2 cellular contexts compared by ENCODE assay signal in the genomic region with DNA sequence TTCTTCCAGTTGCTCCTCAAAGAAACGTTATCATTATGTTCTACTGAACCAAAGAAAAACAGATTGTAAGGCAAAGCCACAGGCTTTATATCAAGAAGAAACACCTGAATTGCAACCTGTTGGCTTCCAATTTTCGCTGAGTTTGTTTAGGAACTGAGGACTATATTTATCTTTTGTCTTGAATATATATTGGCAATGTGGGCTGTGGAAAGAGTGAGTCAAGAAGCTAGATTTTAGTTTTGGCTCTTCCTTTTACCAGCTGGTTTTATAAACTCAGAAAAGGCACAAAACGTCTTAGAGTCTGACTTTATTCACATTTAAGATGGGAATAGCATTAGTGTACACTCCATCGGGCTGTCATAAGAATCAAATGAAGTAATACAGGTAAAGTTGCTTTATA.
TF ChIP-seq lines count a peak whose summit lies in the region.

No MANE protein-coding gene starts in this region.

TF ChIP-seq in SK-N-SH, 30 proteins besides CTCF, POLR2A, EP300 and RAD21 (continued from another document):
- TF ChIP-seq, protein P1, sequence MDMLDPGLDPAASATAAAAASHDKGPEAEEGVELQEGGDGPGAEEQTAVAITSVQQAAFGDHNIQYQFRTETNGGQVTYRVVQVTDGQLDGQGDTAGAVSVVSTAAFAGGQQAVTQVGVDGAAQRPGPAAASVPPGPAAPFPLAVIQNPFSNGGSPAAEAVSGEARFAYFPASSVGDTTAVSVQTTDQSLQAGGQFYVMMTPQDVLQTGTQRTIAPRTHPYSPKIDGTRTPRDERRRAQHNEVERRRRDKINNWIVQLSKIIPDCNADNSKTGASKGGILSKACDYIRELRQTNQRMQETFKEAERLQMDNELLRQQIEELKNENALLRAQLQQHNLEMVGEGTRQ (IDR thresholded peaks at IDR 0.05; ENCODE audit: borderline replicate concordance, low read depth, low read length), result no peak
- no peak for TF ChIP-seq TEAD4 (IDR thresholded peaks at IDR 0.05; ENCODE audit: borderline replicate concordance, insufficient read depth)
- TF ChIP-seq FOXJ3 (CRISPR knock-in tag; IDR thresholded peaks at IDR 0.05), result no peak
- TF ChIP-seq NFIC (IDR thresholded peaks at IDR 0.05; ENCODE audit: borderline replicate concordance), result no peak
- TF ChIP-seq, protein P2, sequence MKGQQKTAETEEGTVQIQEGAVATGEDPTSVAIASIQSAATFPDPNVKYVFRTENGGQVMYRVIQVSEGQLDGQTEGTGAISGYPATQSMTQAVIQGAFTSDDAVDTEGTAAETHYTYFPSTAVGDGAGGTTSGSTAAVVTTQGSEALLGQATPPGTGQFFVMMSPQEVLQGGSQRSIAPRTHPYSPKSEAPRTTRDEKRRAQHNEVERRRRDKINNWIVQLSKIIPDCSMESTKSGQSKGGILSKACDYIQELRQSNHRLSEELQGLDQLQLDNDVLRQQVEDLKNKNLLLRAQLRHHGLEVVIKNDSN (IDR thresholded peaks at IDR 0.05; ENCODE audit: borderline replicate concordance, low read depth), result no peak

TF ChIP-seq in SK-N-SH treated with all-trans-retinoic acid at 6 μM for 48 hours, 23 proteins besides CTCF, POLR2A, EP300 and RAD21 (continued from another document):
- TF ChIP-seq, protein P3, sequence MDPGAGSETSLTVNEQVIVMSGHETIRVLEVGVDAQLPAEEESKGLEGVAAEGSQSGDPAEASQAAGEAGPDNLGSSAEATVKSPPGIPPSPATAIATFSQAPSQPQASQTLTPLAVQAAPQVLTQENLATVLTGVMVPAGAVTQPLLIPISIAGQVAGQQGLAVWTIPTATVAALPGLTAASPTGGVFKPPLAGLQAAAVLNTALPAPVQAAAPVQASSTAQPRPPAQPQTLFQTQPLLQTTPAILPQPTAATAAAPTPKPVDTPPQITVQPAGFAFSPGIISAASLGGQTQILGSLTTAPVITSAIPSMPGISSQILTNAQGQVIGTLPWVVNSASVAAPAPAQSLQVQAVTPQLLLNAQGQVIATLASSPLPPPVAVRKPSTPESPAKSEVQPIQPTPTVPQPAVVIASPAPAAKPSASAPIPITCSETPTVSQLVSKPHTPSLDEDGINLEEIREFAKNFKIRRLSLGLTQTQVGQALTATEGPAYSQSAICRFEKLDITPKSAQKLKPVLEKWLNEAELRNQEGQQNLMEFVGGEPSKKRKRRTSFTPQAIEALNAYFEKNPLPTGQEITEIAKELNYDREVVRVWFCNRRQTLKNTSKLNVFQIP (CRISPR knock-in tag; IDR thresholded peaks at IDR 0.05; ENCODE audit: borderline replicate concordance, low read depth), result no peak
- no peak for TF ChIP-seq GLIS3 (CRISPR knock-in tag; IDR thresholded peaks at IDR 0.05)
- TF ChIP-seq, protein P4, sequence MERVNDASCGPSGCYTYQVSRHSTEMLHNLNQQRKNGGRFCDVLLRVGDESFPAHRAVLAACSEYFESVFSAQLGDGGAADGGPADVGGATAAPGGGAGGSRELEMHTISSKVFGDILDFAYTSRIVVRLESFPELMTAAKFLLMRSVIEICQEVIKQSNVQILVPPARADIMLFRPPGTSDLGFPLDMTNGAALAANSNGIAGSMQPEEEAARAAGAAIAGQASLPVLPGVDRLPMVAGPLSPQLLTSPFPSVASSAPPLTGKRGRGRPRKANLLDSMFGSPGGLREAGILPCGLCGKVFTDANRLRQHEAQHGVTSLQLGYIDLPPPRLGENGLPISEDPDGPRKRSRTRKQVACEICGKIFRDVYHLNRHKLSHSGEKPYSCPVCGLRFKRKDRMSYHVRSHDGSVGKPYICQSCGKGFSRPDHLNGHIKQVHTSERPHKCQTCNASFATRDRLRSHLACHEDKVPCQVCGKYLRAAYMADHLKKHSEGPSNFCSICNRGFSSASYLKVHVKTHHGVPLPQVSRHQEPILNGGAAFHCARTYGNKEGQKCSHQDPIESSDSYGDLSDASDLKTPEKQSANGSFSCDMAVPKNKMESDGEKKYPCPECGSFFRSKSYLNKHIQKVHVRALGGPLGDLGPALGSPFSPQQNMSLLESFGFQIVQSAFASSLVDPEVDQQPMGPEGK (CRISPR knock-in tag; IDR thresholded peaks at IDR 0.05; ENCODE audit: borderline replicate concordance), result no peak
- TF ChIP-seq CSDC2 (CRISPR knock-in tag; IDR thresholded peaks at IDR 0.05), result no peak
- no peak for TF ChIP-seq SNAI2 (CRISPR knock-in tag; IDR thresholded peaks at IDR 0.05)
- TF ChIP-seq ZFP3 (CRISPR knock-in tag; IDR thresholded peaks at IDR 0.05), result no peak
- no peak for TF ChIP-seq ISL1 (CRISPR knock-in tag; IDR thresholded peaks at IDR 0.05)
- no peak for TF ChIP-seq ARNTL (CRISPR knock-in tag; IDR thresholded peaks at IDR 0.05; ENCODE audit: borderline replicate concordance, low read depth)
- TF ChIP-seq ZFP30 (CRISPR knock-in tag; IDR thresholded peaks at IDR 0.05), result no peak
- no peak for TF ChIP-seq BACH2 (CRISPR knock-in tag; IDR thresholded peaks at IDR 0.05; ENCODE audit: borderline replicate concordance)
- no peak for TF ChIP-seq ESRRG (CRISPR knock-in tag; IDR thresholded peaks at IDR 0.05)
